Comparison of ENCODE assay signal across 23 cellular contexts in the genomic region with DNA sequence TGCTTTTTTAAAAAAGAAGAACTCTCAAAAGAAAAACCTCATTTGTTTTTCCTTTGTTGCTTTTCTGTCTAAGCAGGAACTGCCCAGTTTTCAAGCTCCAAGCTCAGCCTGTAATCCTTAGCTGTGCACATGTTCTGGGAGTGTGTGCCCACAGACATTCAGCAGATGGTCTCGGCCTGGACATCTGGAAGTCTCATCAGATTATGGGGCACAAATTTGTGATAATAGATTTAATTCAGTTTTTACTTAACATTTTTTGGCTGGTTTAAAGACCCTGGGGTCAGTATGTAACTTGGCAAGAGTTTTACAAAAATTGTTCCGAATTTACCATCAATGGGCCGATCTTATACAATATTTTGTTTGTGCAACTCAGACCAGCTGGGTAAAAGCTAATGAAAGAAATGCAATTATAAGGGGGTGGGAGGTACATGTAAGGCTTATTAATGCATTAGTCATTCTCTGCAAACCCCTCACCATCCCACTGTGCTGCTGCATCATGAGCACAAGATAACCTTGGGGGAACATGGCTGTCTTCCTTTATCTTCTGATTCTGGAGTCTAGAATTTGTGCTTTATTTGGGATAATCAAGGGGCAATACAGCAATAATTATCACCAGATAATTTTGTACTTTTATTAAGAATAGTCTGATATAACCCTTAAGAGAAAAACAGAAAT.
"Had no signal": no experiment of that assay in that cellular context is flagged by ENCODE, and none has a peak within 500 bp of the region (broad histone marks: within the 10 kb centered on the region; RNA-seq: fewer than 3 reads in every experiment).

No MANE protein-coding gene starts in this region.

- ATAC-seq: esophagus mucosa; heart right ventricle; left lobe of liver; naive thymus-derived CD4-positive, alpha-beta T cell; psoas muscle; sciatic nerve; stimulated activated naive B cell treated with anti-CD40 and anti-IgM and Interleukin-4, amounts not matched to agents 10 μg/mL and 1 μg/mL and 100 μg/mL, for 72 hours; stimulated activated naive CD8-positive, alpha-beta T cell treated with anti-CD3 and anti-CD28 coated beads, Interleukin-15, amount 100 ng/mL, for 72 hours had no signal

- H2AFZ ChIP-seq: parathyroid adenoma had no signal

- H3K36me3 ChIP-seq: heart right ventricle, spleen, tibial nerve had no signal

- H3K79me2 ChIP-seq: parathyroid adenoma had no signal

- H3K27me3 ChIP-seq: spleen, testis, tibial nerve had no signal

- H3K4me1 ChIP-seq: heart right ventricle, parathyroid adenoma, psoas muscle, testis, tibial nerve had no signal

- DNase-seq: effector memory CD4-positive, alpha-beta T cell; heart right ventricle; hypothalamus; kidney glomerular epithelial cell; mammary epithelial cell; naive thymus-derived CD4-positive, alpha-beta T cell; nephron progenitor cell; psoas muscle; spleen; stimulated activated CD4-positive, alpha-beta T cell treated with anti-CD3 and anti-CD28 coated beads, Interleukin-15, amount 100 ng/mL, for 24 hours; stimulated activated CD4-positive, alpha-beta T cell treated with anti-CD3 and anti-CD28 coated beads, Interleukin-1b, Interleukin-23, amount 100 ng/mL, for 48 hours; stimulated activated CD4-positive, alpha-beta T cell treated with anti-CD3 and anti-CD28 coated beads, Interleukin-4, amount 100 ng/mL, for 4 hours; stimulated activated naive B cell treated with anti-CD40 and anti-IgM and Interleukin-4, amounts not matched to agents 10 μg/mL and 1 μg/mL and 100 μg/mL, for 72 hours; stimulated activated naive CD8-positive, alpha-beta T cell treated with anti-CD3 and anti-CD28 coated beads, Interleukin-15, amount 100 ng/mL, for 72 hours; testis had no signal

- H3K27ac ChIP-seq: heart right ventricle, parathyroid adenoma, psoas muscle, spleen, testis, tibial nerve had no signal

- H3K9ac ChIP-seq: parathyroid adenoma had no signal

- FAIRE-seq: endometrium, frontal cortex, islet of Langerhans had no signal

- H3K4me3 ChIP-seq: heart right ventricle, psoas muscle, spleen, testis, tibial nerve had no signal

- H3K9me3 ChIP-seq: psoas muscle, spleen, testis, tibial nerve had no signal
